ENCODE assay signal across 23 cellular contexts in genomic region chr17:54013117-54013516, GRCh38.
DNase-seq lines count a peak whose midpoint lies in the region; ATAC-seq and TF ChIP-seq lines count a peak whose summit lies in the region.
"Had no signal": no experiment of that assay in that cellular context is flagged by ENCODE, and none has a peak within 500 bp of the region (broad histone marks: within the 10 kb centered on the region; RNA-seq: fewer than 3 reads in every experiment).

No MANE protein-coding gene starts in this region.

- H3K27me3 ChIP-seq in endodermal cell (ENCODE audit: control insufficient read depth, insufficient read depth, low read length, poor library complexity, severe bottlenecking) = no peaks in the 10 kb centered on the region

- WGBS in endodermal cell (ENCODE audit: insufficient coverage in 1 of 2, insufficient read length in 1 of 2), 2 experiments = 86 to 100% methylated on average over 1 to 2 of the region's 2 CpGs

- no peaks in the 10 kb centered on the region for H3K4me1 Mint-ChIP-seq in endodermal cell
- H3K4me1 Mint-ChIP-seq: B cell had no signal

- no peak overlapping the region for H3K4me3 Mint-ChIP-seq in endodermal cell
- H3K4me3 Mint-ChIP-seq: B cell had no signal

- TF ChIP-seq CTCF in endodermal cell (conservative IDR thresholded peaks at IDR 0.05) (peak; percentile 60), RWPE1 (conservative IDR thresholded peaks at IDR 0.05; ENCODE audit: low read depth) (no peak)

- POLR2A ChIA-PET in RWPE1 (lab: Yijun Ruan, JAX; ENCODE audit: low non-redundant PET) = no interaction called here

- DNase-seq in DMS53 (lab: John Stamatoyannopoulos, UW) = peak; percentile 9
- no peak for DNase-seq in DMS53 treated with DMSO at 0.1 percent for 48 hours (lab: John Stamatoyannopoulos, UW; ENCODE audit: unreplicated experiment)
- peak; percentile 96 for DNase-seq in NCI-H1694 treated with DMSO at 0.1 percent for 48 hours (lab: John Stamatoyannopoulos, UW)
- no peak for DNase-seq in endodermal cell
- DNase-seq in RWPE1 (ENCODE audit: low spot score) = no peak
- DNase-seq: GDM1, GM23248, IMR-90, NCI-H1105, NCI-H146, NCI-H2081, NCI-H2171 treated with DMSO at 0.1 percent for 48 hours, NCI-H69, PC-9, RPMI8226, SHP77 treated with DMSO at 0.1 percent for 48 hours, SK-N-SH had no signal

- H3K27ac ChIP-seq in endodermal cell (ENCODE audit: low read depth, low read length) (no peak overlapping the region), RWPE1 (no peak overlapping the region)
- H3K27ac ChIP-seq: GM23248, KMS-11, PC-9 had no signal

- H3K27me3 Mint-ChIP-seq in endodermal cell (ENCODE audit: insufficient read depth) = no peaks in the 10 kb centered on the region
- H3K27me3 Mint-ChIP-seq: B cell had no signal

- no peak overlapping the region for H3K9ac ChIP-seq in endodermal cell (ENCODE audit: extremely low read depth, low read length, poor library complexity, severe bottlenecking)
- H3K9ac ChIP-seq: GM23248, KMS-11, SK-N-SH had no signal

- ATAC-seq in GM19023 (IDR thresholded peaks at IDR 0.05; ENCODE audit: unreplicated experiment) (no peak), GM18498 (IDR thresholded peaks at IDR 0.05; ENCODE audit: unreplicated experiment) (no peak), GM18511 (IDR thresholded peaks at IDR 0.05; ENCODE audit: unreplicated experiment) (no peak)
- ATAC-seq: HCT116 had no signal

- no peaks in the 10 kb centered on the region for H3K36me3 ChIP-seq in endodermal cell (ENCODE audit: control insufficient read depth, insufficient read depth, low read length)

- no peaks in the 10 kb centered on the region for H3K36me3 Mint-ChIP-seq in endodermal cell (ENCODE audit: low read depth)

- no peak overlapping the region for H3K4me3 ChIP-seq in endodermal cell (ENCODE audit: low read length)
- H3K4me3 ChIP-seq: GM23248, PC-9 had no signal

- no peaks in the 10 kb centered on the region for H3K9me3 Mint-ChIP-seq in endodermal cell

- H3K27ac Mint-ChIP-seq in endodermal cell = no peak overlapping the region
- H3K27ac Mint-ChIP-seq: B cell had no signal

- H3K4me1 ChIP-seq in endodermal cell (ENCODE audit: control insufficient read depth, insufficient read depth, low read length) = no peaks in the 10 kb centered on the region

- H3K9me3 ChIP-seq in endodermal cell (ENCODE audit: control insufficient read depth, low read length) = no peaks in the 10 kb centered on the region

- CTCF ChIA-PET in RWPE1 (lab: Yijun Ruan, JAX) = no interaction called here

Comparison
In these comparisons a context has a peak if more than half of its experiments do, and no peak if none do; other contexts are left out.
1. DNase-seq: peak in DMS53 (single experiment) and NCI-H1694 treated with DMSO at 0.1 percent for 48 hours (single experiment); none in DMS53 treated with DMSO at 0.1 percent for 48 hours (single experiment), endodermal cell (single experiment) and RWPE1 (single experiment).